ENCODE assay signal across 11 cellular contexts in the genomic region with DNA sequence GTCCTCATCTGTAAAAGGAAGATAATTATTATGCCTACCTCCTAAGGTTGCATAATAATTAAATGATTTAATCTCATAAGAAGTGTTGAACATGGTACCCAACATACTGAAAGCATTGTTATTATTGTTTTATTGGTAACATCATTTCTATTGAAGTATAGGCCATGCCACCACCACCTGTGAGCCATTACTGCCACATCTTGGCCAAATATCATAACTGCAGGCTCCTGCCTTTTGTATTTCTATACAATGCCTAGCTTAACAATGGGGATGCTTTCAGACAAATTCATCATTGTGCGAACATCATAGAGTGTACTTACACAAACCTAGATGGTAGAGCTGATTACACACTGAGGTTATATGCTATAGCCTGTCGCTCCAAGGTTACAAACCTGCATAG.
DNase-seq lines count a peak whose midpoint lies in the region; ATAC-seq and TF ChIP-seq lines count a peak whose summit lies in the region.
"Had no signal": no experiment of that assay in that cellular context is flagged by ENCODE, and none has a peak within 500 bp of the region (broad histone marks: within the 10 kb centered on the region; RNA-seq: fewer than 3 reads in every experiment).

No MANE protein-coding gene starts in this region.

- no peaks in the 10 kb centered on the region for H3K27me3 Mint-ChIP-seq in activated CD4-positive, alpha-beta T cell treated with anti-CD3 and anti-CD28 coated beads for 36 hours
- H3K27me3 Mint-ChIP-seq in CD8-positive, alpha-beta T cell (ENCODE audit: low read depth): no peaks in the 10 kb centered on the region
- H3K27me3 Mint-ChIP-seq: activated CD4-positive, alpha-beta T cell treated with anti-CD3 and anti-CD28 coated beads, Interleukin-2, amount 10 ng/mL, durations not matched to agents 24 days and 14 days had no signal

- no peaks in the 10 kb centered on the region for H3K79me2 ChIP-seq in smooth muscle cell (ENCODE audit: low read depth)

- H3K36me3 Mint-ChIP-seq in activated CD4-positive, alpha-beta T cell treated with anti-CD3 and anti-CD28 coated beads for 36 hours (ENCODE audit: low read depth): no peaks in the 10 kb centered on the region
- no peaks in the 10 kb centered on the region for H3K36me3 Mint-ChIP-seq in CD8-positive, alpha-beta T cell

- H3K27ac ChIP-seq in brain microvascular endothelial cell (no peak overlapping the region), smooth muscle cell (ENCODE audit: low read depth) (no peak overlapping the region)
- H3K27ac ChIP-seq in CD8-positive, alpha-beta T cell (ENCODE audit: low read depth, low read length): no peak overlapping the region

- H3K27ac Mint-ChIP-seq in activated CD4-positive, alpha-beta T cell treated with anti-CD3 and anti-CD28 coated beads for 36 hours: no peak overlapping the region
- no peak overlapping the region for H3K27ac Mint-ChIP-seq in CD8-positive, alpha-beta T cell
- H3K27ac Mint-ChIP-seq: activated CD4-positive, alpha-beta T cell treated with anti-CD3 and anti-CD28 coated beads, Interleukin-2, amount 10 ng/mL, durations not matched to agents 24 days and 14 days had no signal

- CTCF ChIA-PET in activated CD4-positive, alpha-beta T cell treated with anti-CD3 and anti-CD28 coated beads for 36 hours (lab: Charles Lee): interaction anchor here (1.0 kb wide), 1 partner anchor 276 kb away, joined by 3 read pairs; no protein-coding TSS in a partner anchor
- CTCF ChIA-PET in CD8-positive, alpha-beta T cell (lab: Charles Lee): interaction anchor here (1.0 kb wide), 1 partner anchor 9 kb away, joined by 3 read pairs; no protein-coding TSS in a partner anchor

- no peaks in the 10 kb centered on the region for H3K27me3 ChIP-seq in brain microvascular endothelial cell (replicated peaks)
- no peaks in the 10 kb centered on the region for H3K27me3 ChIP-seq in smooth muscle cell (ENCODE audit: low read depth)
- no peaks in the 10 kb centered on the region for H3K27me3 ChIP-seq in CD8-positive, alpha-beta T cell (ENCODE audit: insufficient read depth, low read length)

- WGBS in smooth muscle cell (ENCODE audit: low lambda C conversion rate): 82% methylated on average over 2 of the region's 2 CpGs

- no peaks in the 10 kb centered on the region for H3K9me3 ChIP-seq in smooth muscle cell (replicated peaks; ENCODE audit: low read depth)
- no peaks in the 10 kb centered on the region for H3K9me3 ChIP-seq in CD8-positive, alpha-beta T cell (ENCODE audit: low read length)
- H3K9me3 ChIP-seq: Caco-2 had no signal

- peak; percentile 7 for DNase-seq in activated CD4-positive, alpha-beta T cell treated with anti-CD3 and anti-CD28 coated beads for 36 hours
- DNase-seq in activated CD4-positive, alpha-beta T cell treated with anti-CD3 and anti-CD28 coated beads, Interleukin-2, amount 50 U/mL, for 48 hours: no peak
- DNase-seq in NAMALWA (ENCODE audit: low spot score): peak; percentile 36
- DNase-seq in brain microvascular endothelial cell: peak; percentile 13
- no peak for DNase-seq in smooth muscle cell (lab: John Stamatoyannopoulos, UW; ENCODE audit: unreplicated experiment)
- no peak for DNase-seq in CD8-positive, alpha-beta T cell
- DNase-seq in T-helper 1 cell: no peak
- DNase-seq: activated CD4-positive, alpha-beta T cell treated with anti-CD3 and anti-CD28 coated beads, Interleukin-2, amount 10 ng/mL, durations not matched to agents 24 days and 14 days; midbrain had no signal

- POLR2A ChIA-PET in activated CD4-positive, alpha-beta T cell treated with anti-CD3 and anti-CD28 coated beads for 36 hours (lab: Charles Lee): no interaction called here
- POLR2A ChIA-PET in CD8-positive, alpha-beta T cell (lab: Charles Lee): no interaction called here

- intact Hi-C loops in activated CD4-positive, alpha-beta T cell treated with anti-CD3 and anti-CD28 coated beads for 36 hours (cut with DNase I, micrococcal nuclease): loop anchor here in 1 of 2 experiments (1.0 to 10.0 kb wide), 2 partner anchors 276 to 502 kb away; no protein-coding TSS in a partner anchor
- intact Hi-C loops in CD8-positive, alpha-beta T cell (cut with DNase I, micrococcal nuclease): no loop called here

- H3K9me3 Mint-ChIP-seq in activated CD4-positive, alpha-beta T cell treated with anti-CD3 and anti-CD28 coated beads for 36 hours (ENCODE audit: low read depth): no peaks in the 10 kb centered on the region
- H3K9me3 Mint-ChIP-seq in CD8-positive, alpha-beta T cell: no peaks in the 10 kb centered on the region
- H3K9me3 Mint-ChIP-seq: activated CD4-positive, alpha-beta T cell treated with anti-CD3 and anti-CD28 coated beads, Interleukin-2, amount 10 ng/mL, durations not matched to agents 24 days and 14 days had no signal

- in situ Hi-C loops in brain microvascular endothelial cell (cut with HindIII; ENCODE audit: low pct_ligation_motif_present, low sequenced_read_pairs): no loop called here

- no peak overlapping the region for H3K9ac ChIP-seq in smooth muscle cell (ENCODE audit: low read depth)

- H3F3A ChIP-seq in smooth muscle cell (ENCODE audit: low read depth): no peaks in the 10 kb centered on the region

- H4K20me1 ChIP-seq in smooth muscle cell (ENCODE audit: low read depth): no peaks in the 10 kb centered on the region

- TF ChIP-seq CTCF in brain microvascular endothelial cell (IDR thresholded peaks at IDR 0.05; ENCODE audit: low read depth, low read length, missing control alignments): peak; percentile 12
- peak; percentile 38 for TF ChIP-seq CTCF in smooth muscle cell (IDR thresholded peaks at IDR 0.05; ENCODE audit: borderline replicate concordance, insufficient read depth, poor library complexity, severe bottlenecking)
- TF ChIP-seq CTCF in CD8-positive, alpha-beta T cell (IDR thresholded peaks at IDR 0.05): no peak

- H3K4me3 Mint-ChIP-seq in activated CD4-positive, alpha-beta T cell treated with anti-CD3 and anti-CD28 coated beads for 36 hours: no peak overlapping the region
- H3K4me3 Mint-ChIP-seq in CD8-positive, alpha-beta T cell: no peak overlapping the region
- H3K4me3 Mint-ChIP-seq: activated CD4-positive, alpha-beta T cell treated with anti-CD3 and anti-CD28 coated beads, Interleukin-2, amount 10 ng/mL, durations not matched to agents 24 days and 14 days had no signal

- H3K36me3 ChIP-seq in brain microvascular endothelial cell (replicated peaks) (no peaks in the 10 kb centered on the region), smooth muscle cell (ENCODE audit: low read depth) (no peaks in the 10 kb centered on the region)
- no peaks in the 10 kb centered on the region for H3K36me3 ChIP-seq in CD8-positive, alpha-beta T cell (ENCODE audit: insufficient read depth, low read length)

- no peak overlapping the region for H3K4me2 ChIP-seq in smooth muscle cell

- H3K4me1 ChIP-seq in smooth muscle cell (ENCODE audit: low read depth): no peaks in the 10 kb centered on the region
- H3K4me1 ChIP-seq in CD8-positive, alpha-beta T cell (ENCODE audit: insufficient read depth, low read length): no peaks in the 10 kb centered on the region
- H3K4me1 ChIP-seq: Caco-2 had no signal

- ATAC-seq in activated CD4-positive, alpha-beta T cell treated with anti-CD3 and anti-CD28 coated beads for 36 hours: no peak
- no peak for ATAC-seq in CD8-positive, alpha-beta T cell
- ATAC-seq in HG03175 (IDR thresholded peaks at IDR 0.05; ENCODE audit: unreplicated experiment): no peak

- H2AFZ ChIP-seq in smooth muscle cell (ENCODE audit: low read depth): no peak overlapping the region

- H3K4me3 ChIP-seq in brain microvascular endothelial cell (ENCODE audit: low read depth, low read length) (no peak overlapping the region), smooth muscle cell (no peak overlapping the region)
- no peak overlapping the region for H3K4me3 ChIP-seq in CD8-positive, alpha-beta T cell (ENCODE audit: low read depth, low read length)

- no peaks in the 10 kb centered on the region for H3K4me1 Mint-ChIP-seq in activated CD4-positive, alpha-beta T cell treated with anti-CD3 and anti-CD28 coated beads for 36 hours
- H3K4me1 Mint-ChIP-seq in CD8-positive, alpha-beta T cell (ENCODE audit: low read depth): no peaks in the 10 kb centered on the region
- H3K4me1 Mint-ChIP-seq: activated CD4-positive, alpha-beta T cell treated with anti-CD3 and anti-CD28 coated beads, Interleukin-2, amount 10 ng/mL, durations not matched to agents 24 days and 14 days had no signal

Comparison
In these comparisons a context has a peak if more than half of its experiments do, and no peak if none do; other contexts are left out.
1. DNase-seq: peak in activated CD4-positive, alpha-beta T cell treated with anti-CD3 and anti-CD28 coated beads for 36 hours (single experiment), NAMALWA (single experiment) and brain microvascular endothelial cell (single experiment); none in activated CD4-positive, alpha-beta T cell treated with anti-CD3 and anti-CD28 coated beads, Interleukin-2, amount 50 U/mL, for 48 hours (0 of 2), smooth muscle cell (single experiment), CD8-positive, alpha-beta T cell (0 of 7) and T-helper 1 cell (0 of 5).